Comparison of ENCODE assay signal across 8 cellular contexts in genomic region chr17:69326302-69327059, GRCh38. TPM values are rescaled to one million over a fixed set of nuclear protein-coding genes. Genes with fewer than 3 reads are reported as not detected.
DNase-seq lines count a peak whose midpoint lies in the region; ATAC-seq and TF ChIP-seq lines count a peak whose summit lies in the region.

No MANE protein-coding gene starts in this region.

- peak; percentile 1 for DNase-seq in activated CD4-positive, alpha-beta T cell treated with anti-CD3 and anti-CD28 coated beads, Interleukin-2, amount 50 U/mL, for 1 hour
- DNase-seq in activated CD4-positive, alpha-beta T cell treated with anti-CD3 and anti-CD28 coated beads for 48 hours = no peak
- no peak for DNase-seq in SK-N-MC (ENCODE audit: low read depth, low spot score)
- DNase-seq in endothelial cell (ENCODE audit: low spot score) = no peak
- DNase-seq in uterus = no peak
- DNase-seq in activated CD8-positive, alpha-beta memory T cell treated with anti-CD3 and anti-CD28 coated beads, Interleukin-2, amount 50 U/mL, for 48 hours = no peak

- H3K4me1 Mint-ChIP-seq in endothelial cell (ENCODE audit: unreplicated experiment) = peaks cover 7% of the 10 kb centered on the region

- H3K4me3 ChIP-seq in SK-N-MC (peak overlapping the region; percentile 98), muscle layer of colon (ENCODE audit: low read depth in 1 of 2, low read length in 2 of 2) (peak overlapping the region; percentile 60 to 77), uterus (peak overlapping the region; percentile 59 to 71)

- no peak for TF ChIP-seq CTCF in endothelial cell (IDR thresholded peaks at IDR 0.05; ENCODE audit: unreplicated experiment)
- no peak for TF ChIP-seq CTCF in uterus (IDR thresholded peaks at IDR 0.05)

- H3K27ac Mint-ChIP-seq in endothelial cell (ENCODE audit: unreplicated experiment) = peak overlapping the region; percentile 90

- H3K4me1 ChIP-seq in muscle layer of colon (ENCODE audit: insufficient read depth, low read length) (peaks cover 6% of the 10 kb centered on the region), uterus (no peaks in the 10 kb centered on the region)

- no peaks in the 10 kb centered on the region for H3K9me3 Mint-ChIP-seq in endothelial cell (ENCODE audit: unreplicated experiment)

- peak; percentile 16 for ATAC-seq in HG02852 (IDR thresholded peaks at IDR 0.05; ENCODE audit: unreplicated experiment)

- H3K9me3 ChIP-seq in SK-N-MC (ENCODE audit: low read depth, low read length) = no peaks in the 10 kb centered on the region
- no peaks in the 10 kb centered on the region for H3K9me3 ChIP-seq in muscle layer of colon (ENCODE audit: low read length)
- H3K9me3 ChIP-seq in uterus = no peaks in the 10 kb centered on the region

- H3K27me3 Mint-ChIP-seq in endothelial cell (ENCODE audit: unreplicated experiment) = no peaks in the 10 kb centered on the region

- intact Hi-C loops in uterus (cut with DNase I; ENCODE audit: low total_unique reads) = no loop called here

- H3K36me3 Mint-ChIP-seq in endothelial cell (ENCODE audit: low read depth, unreplicated experiment) = no peaks in the 10 kb centered on the region

- peak overlapping the region; percentile 98 for H3K4me3 Mint-ChIP-seq in endothelial cell (ENCODE audit: unreplicated experiment)

- H3K27ac ChIP-seq in SK-N-MC (no peak overlapping the region), muscle layer of colon (ENCODE audit: low read depth, low read length) (peak overlapping the region; percentile 75), uterus (peak overlapping the region; percentile 78 to 85)

- no peaks in the 10 kb centered on the region for H3K27me3 ChIP-seq in muscle layer of colon (ENCODE audit: control insufficient read depth in 1 of 2, insufficient read depth in 2 of 2, low read length in 2 of 2)
- H3K27me3 ChIP-seq in uterus = no peaks in the 10 kb centered on the region

- H3K36me3 ChIP-seq in SK-N-MC (ENCODE audit: insufficient read depth, low read length) = no peaks in the 10 kb centered on the region
- H3K36me3 ChIP-seq in muscle layer of colon (ENCODE audit: insufficient read depth, low read length) = no peaks in the 10 kb centered on the region
- no peaks in the 10 kb centered on the region for H3K36me3 ChIP-seq in uterus

- peak overlapping the region; percentile 75 for H3K9ac ChIP-seq in SK-N-MC (ENCODE audit: insufficient read length)
- peak overlapping the region; percentile 55 for H3K9ac ChIP-seq in muscle layer of colon (ENCODE audit: low read length)

- TF ChIP-seq POLR2A in uterus (IDR thresholded peaks at IDR 0.05) = no peak

RNA-seq across cellular contexts. Expression of gene ABCA5, which starts 0.5 kb away (rescaled TPM):
- 18.7 TPM for total RNA-seq in endothelial cell (ENCODE audit: unreplicated experiment)
- 10 to 100 TPM in 3 of 4 donors, 1 to 10 TPM in 1; 5.9 to 50.9 (median 36.3) TPM for total RNA-seq in uterus
